ENCODE assay signal across 14 cellular contexts in genomic region chr13:75137911-75138571, GRCh38.
DNase-seq lines count a peak whose midpoint lies in the region; ATAC-seq and TF ChIP-seq lines count a peak whose summit lies in the region.
"Had no signal": no experiment of that assay in that cellular context is flagged by ENCODE, and none has a peak within 500 bp of the region (broad histone marks: within the 10 kb centered on the region; RNA-seq: fewer than 3 reads in every experiment).

No MANE protein-coding gene starts in this region.

- H3K27me3 ChIP-seq in osteoblast (ENCODE audit: insufficient read depth, low read length) = no peaks in the 10 kb centered on the region

- no peak overlapping the region for H3K4me2 ChIP-seq in osteoblast (ENCODE audit: insufficient read depth, low read length)
- H3K4me2 ChIP-seq: GM23338 had no signal

- no peaks in the 10 kb centered on the region for H3K79me2 ChIP-seq in osteoblast (ENCODE audit: insufficient read depth, low read length)

- DNase-seq in cardiac fibroblast (ENCODE audit: low read depth in 2 of 2) = peak; percentile 12 to 25
- peak; percentile 68 for DNase-seq in fibroblast of gingiva (ENCODE audit: low read depth)
- DNase-seq in osteoblast (ENCODE audit: insufficient read length, low spot score, missing footprints) = no peak
- DNase-seq in H4 (ENCODE audit: low spot score) = no peak
- DNase-seq in NCI-H82 (lab: John Stamatoyannopoulos, UW) = no peak
- DNase-seq: CD8-positive, alpha-beta T cell; COR-L47; GF-D8; H9 had no signal

- no peaks in the 10 kb centered on the region for H3K36me3 ChIP-seq in osteoblast (ENCODE audit: insufficient read depth, low read length)

- no peaks in the 10 kb centered on the region for H3K9me3 ChIP-seq in osteoblast (ENCODE audit: low read depth, low read length)

- no peak overlapping the region for H3K4me3 ChIP-seq in cardiac fibroblast (replicated peaks in 1 of 2; ENCODE audit: low read depth in 2 of 2, low read length in 2 of 2)
- no peak overlapping the region for H3K4me3 ChIP-seq in osteoblast (ENCODE audit: insufficient read depth, low read length)
- H3K4me3 ChIP-seq: GM23338, K562 had no signal

- H4K20me1 ChIP-seq in osteoblast (ENCODE audit: insufficient read depth, low read length) = no peaks in the 10 kb centered on the region

- TF ChIP-seq CTCF in VCaP (conservative IDR thresholded peaks at IDR 0.05) (no peak), cardiac fibroblast (IDR thresholded peaks at IDR 0.05; ENCODE audit: low read depth, low read length) (no peak), osteoblast (IDR thresholded peaks at IDR 0.05; ENCODE audit: extremely low read depth, low read depth, low read length) (no peak)

- peak overlapping the region; percentile 12 for H2AFZ ChIP-seq in osteoblast (ENCODE audit: low read length)
- H2AFZ ChIP-seq: GM23338 had no signal

- H3K4me1 ChIP-seq in osteoblast (ENCODE audit: insufficient read depth, low read length) = peaks cover 26% of the 10 kb centered on the region

- no peak for ATAC-seq in HG03039 (IDR thresholded peaks at IDR 0.05; ENCODE audit: unreplicated experiment)
- ATAC-seq in HG02973 (IDR thresholded peaks at IDR 0.05; ENCODE audit: unreplicated experiment) = no peak
- ATAC-seq: CD8-positive, alpha-beta T cell; GM23338; K562 had no signal

- peak overlapping the region; percentile 50; the same call in 1 of the 2 replicates for H3K27ac ChIP-seq in VCaP
- no peak overlapping the region for H3K27ac ChIP-seq in osteoblast (ENCODE audit: low read depth, low read length)

Comparison
In these comparisons a context has a peak if more than half of its experiments do, and no peak if none do; other contexts are left out.
1. DNase-seq: peak in cardiac fibroblast (2 of 2) and fibroblast of gingiva (single experiment); none in osteoblast (single experiment), H4 (single experiment) and NCI-H82 (single experiment).